In genomic region chr1:168504064-168504837, GRCh38 we compare ENCODE assay signal across 8 cellular contexts. TPM values are rescaled to one million over a fixed set of nuclear protein-coding genes. Genes with fewer than 3 reads are reported as not detected.
DNase-seq lines count a peak whose midpoint lies in the region; ATAC-seq and TF ChIP-seq lines count a peak whose summit lies in the region.

No MANE protein-coding gene starts in this region.

- H3K27me3 Mint-ChIP-seq in stimulated activated naive B cell treated with anti-CD40 and anti-IgM and Interleukin-4, amounts not matched to agents 10 μg/mL and 1 μg/mL and 100 μg/mL, for 72 hours: peaks cover 0 to 4% of the 10 kb centered on the region in 2 donors

- peak; percentile 69 for DNase-seq in EL
- peak; percentile 94 for DNase-seq in epithelial cell of esophagus (ENCODE audit: low read depth)
- DNase-seq in stimulated activated naive B cell treated with anti-CD40 and anti-IgM and Interleukin-4, amounts not matched to agents 10 μg/mL and 1 μg/mL and 100 μg/mL, for 72 hours: peak; percentile 26
- DNase-seq in NCI-H2107 treated with DMSO at 0.1 percent for 48 hours (lab: John Stamatoyannopoulos, UW; ENCODE audit: unreplicated experiment): no peak
- no peak for DNase-seq in stimulated activated naive CD4-positive, alpha-beta T cell treated with Interleukin-2 at 50 U/mL for 16 hours (lab: John Stamatoyannopoulos, UW)
- no peak for DNase-seq in ureter (ENCODE audit: low spot score)

- no peak overlapping the region for H3K27ac Mint-ChIP-seq in stimulated activated naive B cell treated with anti-CD40 and anti-IgM and Interleukin-4, amounts not matched to agents 10 μg/mL and 1 μg/mL and 100 μg/mL, for 72 hours

- peaks cover 2 to 12% of the 10 kb centered on the region in 2 donors for H3K4me1 Mint-ChIP-seq in stimulated activated naive B cell treated with anti-CD40 and anti-IgM and Interleukin-4, amounts not matched to agents 10 μg/mL and 1 μg/mL and 100 μg/mL, for 72 hours

- H3K4me3 Mint-ChIP-seq in stimulated activated naive B cell treated with anti-CD40 and anti-IgM and Interleukin-4, amounts not matched to agents 10 μg/mL and 1 μg/mL and 100 μg/mL, for 72 hours: no peak overlapping the region

- no peak for TF ChIP-seq CTCF in epithelial cell of esophagus (IDR thresholded peaks at IDR 0.05; ENCODE audit: insufficient read depth, low read depth, low read length, missing control alignments)

- H3K4me3 ChIP-seq in epithelial cell of esophagus (ENCODE audit: low read length): no peak overlapping the region

- no peaks in the 10 kb centered on the region for H3K36me3 Mint-ChIP-seq in stimulated activated naive B cell treated with anti-CD40 and anti-IgM and Interleukin-4, amounts not matched to agents 10 μg/mL and 1 μg/mL and 100 μg/mL, for 72 hours

- H3K9me3 Mint-ChIP-seq in stimulated activated naive B cell treated with anti-CD40 and anti-IgM and Interleukin-4, amounts not matched to agents 10 μg/mL and 1 μg/mL and 100 μg/mL, for 72 hours: no peaks in the 10 kb centered on the region

- peak; percentile 29 for ATAC-seq in GM19468 (IDR thresholded peaks at IDR 0.05; ENCODE audit: extremely low read depth, unreplicated experiment)
- ATAC-seq in HG03571 (IDR thresholded peaks at IDR 0.05; ENCODE audit: unreplicated experiment): peak; percentile 73
- ATAC-seq in stimulated activated naive B cell treated with anti-CD40 and anti-IgM and Interleukin-4, amounts not matched to agents 10 μg/mL and 1 μg/mL and 100 μg/mL, for 72 hours (replicated peaks): peak; percentile 88 to 92

RNA-seq across cellular contexts. Expression of gene XCL2, which starts 39.5 kb away (rescaled TPM):
- total RNA-seq in ureter: not detected

Comparison
In these comparisons a context has a peak if more than half of its experiments do, and no peak if none do; other contexts are left out.
1. DNase-seq: peak in EL (single experiment), epithelial cell of esophagus (single experiment) and stimulated activated naive B cell treated with anti-CD40 and anti-IgM and Interleukin-4, amounts not matched to agents 10 μg/mL and 1 μg/mL and 100 μg/mL, for 72 hours (single experiment); none in NCI-H2107 treated with DMSO at 0.1 percent for 48 hours (single experiment), stimulated activated naive CD4-positive, alpha-beta T cell treated with Interleukin-2 at 50 U/mL for 16 hours (single experiment) and ureter (single experiment).
2. ATAC-seq: peak in every context shown above with its lines; median percentile 90 in stimulated activated naive B cell treated with anti-CD40 and anti-IgM and Interleukin-4, amounts not matched to agents 10 μg/mL and 1 μg/mL and 100 μg/mL, for 72 hours; 73 in HG03571; 29 in GM19468.